ENCODE assay signal across 8 cellular contexts in genomic region chr2:186588940-186589732, GRCh38. TPM values are rescaled to one million over a fixed set of nuclear protein-coding genes. Genes with fewer than 3 reads are reported as not detected.
DNase-seq lines count a peak whose midpoint lies in the region; ATAC-seq and TF ChIP-seq lines count a peak whose summit lies in the region.

No MANE protein-coding gene starts in this region.

- H3K27ac Mint-ChIP-seq in chondrocyte (ENCODE audit: unreplicated experiment) = peak overlapping the region; percentile 93

- no peaks in the 10 kb centered on the region for H3K27me3 ChIP-seq in mucosa of stomach (ENCODE audit: control insufficient read depth, insufficient read depth, low read length)

- H3K27me3 Mint-ChIP-seq in chondrocyte (ENCODE audit: low read depth) = no peaks in the 10 kb centered on the region

- H3K4me1 Mint-ChIP-seq in chondrocyte (ENCODE audit: low read depth) = peaks cover 37% of the 10 kb centered on the region

- DNase-seq in LNCaP clone FGC (ENCODE audit: low read depth) (no peak), chondrocyte (ENCODE audit: low spot score) (no peak), middle frontal gyrus (ENCODE audit: extremely low spot score, low spot score) (no peak), NCI-H2227 treated with DMSO at 0.1 percent for 48 hours (lab: John Stamatoyannopoulos, UW) (no peak), GM19240 (ENCODE audit: insufficient read length, low spot score) (no peak)

- no peaks in the 10 kb centered on the region for H3K9me3 ChIP-seq in mucosa of stomach (ENCODE audit: control insufficient read depth, low read length)

- ATAC-seq in GM19397 (IDR thresholded peaks at IDR 0.05; ENCODE audit: unreplicated experiment) = no peak

- peak overlapping the region; percentile 88 for H3K4me3 Mint-ChIP-seq in chondrocyte (ENCODE audit: unreplicated experiment)

- H3K9me3 Mint-ChIP-seq in chondrocyte (ENCODE audit: low read depth) = no peaks in the 10 kb centered on the region

- peak overlapping the region; percentile 97 for H3K9ac ChIP-seq in mucosa of stomach (ENCODE audit: low read length)

- no peaks in the 10 kb centered on the region for H3K36me3 ChIP-seq in mucosa of stomach (ENCODE audit: control insufficient read depth, insufficient read depth, low read length)

- no peak for TF ChIP-seq CTCF in LNCaP clone FGC (IDR thresholded peaks at IDR 0.05; ENCODE audit: control insufficient read depth, extremely low read depth, insufficient read depth)
- no peak for TF ChIP-seq CTCF in chondrocyte (IDR thresholded peaks at IDR 0.05)

- H3K4me3 ChIP-seq in GM08714 (ENCODE audit: low read length) = peak overlapping the region; percentile 98
- peak overlapping the region; percentile 72 for H3K4me3 ChIP-seq in LNCaP clone FGC (ENCODE audit: low read depth, low read length)
- peak overlapping the region; percentile 94 for H3K4me3 ChIP-seq in mucosa of stomach (ENCODE audit: low read length)

- peaks cover 11% of the 10 kb centered on the region for H3K4me1 ChIP-seq in mucosa of stomach (ENCODE audit: control insufficient read depth, insufficient read depth, low read length)

- no peaks in the 10 kb centered on the region for H3K36me3 Mint-ChIP-seq in chondrocyte (ENCODE audit: low read depth)

RNA-seq across cellular contexts. Expression of gene ITGAV, which starts 0.7 kb away (rescaled TPM):
- total RNA-seq in chondrocyte = 289 to 452 TPM (median 442 TPM) in 3 replicates
